Comparison of ENCODE assay signal across 1 cellular context in genomic region chr18:58380113-58380512, GRCh38.
TF ChIP-seq lines count a peak whose summit lies in the region.

No MANE protein-coding gene starts in this region.

TF ChIP-seq in HEK293, 187 proteins besides CTCF, POLR2A, EP300 and RAD21 (continued from another document):
- TF ChIP-seq, protein P1, sequence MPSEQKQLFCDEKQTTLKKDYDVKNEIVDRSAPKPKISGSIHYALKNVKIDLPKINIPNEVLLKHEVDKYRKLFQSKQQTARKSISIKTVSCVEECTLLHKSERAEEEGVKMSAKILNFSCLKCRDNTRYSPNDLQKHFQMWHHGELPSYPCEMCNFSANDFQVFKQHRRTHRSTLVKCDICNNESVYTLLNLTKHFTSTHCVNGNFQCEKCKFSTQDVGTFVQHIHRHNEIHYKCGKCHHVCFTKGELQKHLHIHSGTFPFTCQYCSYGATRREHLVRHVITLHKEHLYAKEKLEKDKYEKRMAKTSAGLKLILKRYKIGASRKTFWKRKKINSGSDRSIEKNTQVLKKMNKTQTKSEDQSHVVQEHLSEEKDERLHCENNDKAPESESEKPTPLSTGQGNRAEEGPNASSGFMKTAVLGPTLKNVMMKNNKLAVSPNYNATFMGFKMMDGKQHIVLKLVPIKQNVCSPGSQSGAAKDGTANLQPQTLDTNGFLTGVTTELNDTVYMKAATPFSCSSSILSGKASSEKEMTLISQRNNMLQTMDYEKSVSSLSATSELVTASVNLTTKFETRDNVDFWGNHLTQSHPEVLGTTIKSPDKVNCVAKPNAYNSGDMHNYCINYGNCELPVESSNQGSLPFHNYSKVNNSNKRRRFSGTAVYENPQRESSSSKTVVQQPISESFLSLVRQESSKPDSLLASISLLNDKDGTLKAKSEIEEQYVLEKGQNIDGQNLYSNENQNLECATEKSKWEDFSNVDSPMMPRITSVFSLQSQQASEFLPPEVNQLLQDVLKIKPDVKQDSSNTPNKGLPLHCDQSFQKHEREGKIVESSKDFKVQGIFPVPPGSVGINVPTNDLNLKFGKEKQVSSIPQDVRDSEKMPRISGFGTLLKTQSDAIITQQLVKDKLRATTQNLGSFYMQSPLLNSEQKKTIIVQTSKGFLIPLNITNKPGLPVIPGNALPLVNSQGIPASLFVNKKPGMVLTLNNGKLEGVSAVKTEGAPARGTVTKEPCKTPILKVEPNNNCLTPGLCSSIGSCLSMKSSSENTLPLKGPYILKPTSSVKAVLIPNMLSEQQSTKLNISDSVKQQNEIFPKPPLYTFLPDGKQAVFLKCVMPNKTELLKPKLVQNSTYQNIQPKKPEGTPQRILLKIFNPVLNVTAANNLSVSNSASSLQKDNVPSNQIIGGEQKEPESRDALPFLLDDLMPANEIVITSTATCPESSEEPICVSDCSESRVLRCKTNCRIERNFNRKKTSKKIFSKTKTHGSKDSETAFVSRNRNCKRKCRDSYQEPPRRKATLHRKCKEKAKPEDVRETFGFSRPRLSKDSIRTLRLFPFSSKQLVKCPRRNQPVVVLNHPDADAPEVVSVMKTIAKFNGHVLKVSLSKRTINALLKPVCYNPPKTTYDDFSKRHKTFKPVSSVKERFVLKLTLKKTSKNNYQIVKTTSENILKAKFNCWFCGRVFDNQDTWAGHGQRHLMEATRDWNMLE (tag by site-specific recombination; conservative IDR thresholded peaks at IDR 0.05; ENCODE audit: low read depth) = peak; percentile 52
- peak; percentile 26; the same call in 1 of the 2 replicates for TF ChIP-seq ZNF555 (tag by site-specific recombination; conservative IDR thresholded peaks at IDR 0.05)
- peak; percentile 47; the same call in 1 of the 2 replicates for TF ChIP-seq ZNF623 (tag by site-specific recombination; IDR thresholded peaks at IDR 0.05)
- TF ChIP-seq ZXDB (tag by site-specific recombination; IDR thresholded peaks at IDR 0.05) = peak; percentile 48; the same call in 1 of the 2 replicates
- 0 out of 2 replicates have a peak, but pooled peaks have one; percentile 18 for TF ChIP-seq ZBTB8A (tag by site-specific recombination; IDR thresholded peaks at IDR 0.05)
- 0 out of 2 replicates have a peak, but pooled peaks have one; percentile 3 for TF ChIP-seq ZNF654 (tag by site-specific recombination; IDR thresholded peaks at IDR 0.05; ENCODE audit: low read depth)
